Comparison of ENCODE assay signal across 1 cellular context in the genomic region with DNA sequence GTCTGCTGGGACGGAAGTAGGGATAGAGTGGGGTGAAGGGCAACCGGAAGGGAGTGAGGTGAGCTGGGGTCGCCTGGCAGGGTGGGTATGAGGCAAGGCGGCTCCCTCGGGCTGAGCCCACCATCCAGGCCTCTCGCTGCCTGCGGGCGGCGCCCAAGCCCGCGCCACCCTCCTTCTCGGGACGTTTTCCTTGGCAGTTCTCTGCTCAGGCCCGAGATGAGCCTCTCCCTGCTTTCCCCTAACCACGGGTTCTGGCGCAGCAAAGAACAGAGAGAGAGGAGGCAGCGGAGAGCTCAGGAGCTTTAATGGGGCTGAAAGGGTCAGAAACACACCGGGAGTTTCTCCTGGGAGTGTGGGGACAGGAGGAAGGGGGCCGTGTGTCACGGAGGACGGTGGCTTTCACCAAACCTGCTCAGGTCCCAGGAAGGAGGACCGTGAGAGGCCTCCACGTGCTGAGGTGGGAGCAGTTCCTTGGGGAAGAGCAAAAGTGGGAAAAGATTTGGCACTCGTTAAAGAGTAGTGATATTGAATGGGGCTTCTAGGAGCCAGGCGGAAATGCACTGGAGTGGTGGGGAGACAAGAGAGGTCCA.
TF ChIP-seq lines count a peak whose summit lies in the region.

No MANE protein-coding gene starts in this region.

TF ChIP-seq in HepG2, 621 proteins besides CTCF, POLR2A, EP300 and RAD21:
- TF ChIP-seq, protein P1, sequence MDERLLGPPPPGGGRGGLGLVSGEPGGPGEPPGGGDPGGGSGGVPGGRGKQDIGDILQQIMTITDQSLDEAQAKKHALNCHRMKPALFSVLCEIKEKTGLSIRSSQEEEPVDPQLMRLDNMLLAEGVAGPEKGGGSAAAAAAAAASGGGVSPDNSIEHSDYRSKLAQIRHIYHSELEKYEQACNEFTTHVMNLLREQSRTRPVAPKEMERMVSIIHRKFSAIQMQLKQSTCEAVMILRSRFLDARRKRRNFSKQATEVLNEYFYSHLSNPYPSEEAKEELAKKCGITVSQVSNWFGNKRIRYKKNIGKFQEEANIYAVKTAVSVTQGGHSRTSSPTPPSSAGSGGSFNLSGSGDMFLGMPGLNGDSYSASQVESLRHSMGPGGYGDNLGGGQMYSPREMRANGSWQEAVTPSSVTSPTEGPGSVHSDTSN (CRISPR knock-in tag; IDR thresholded peaks at IDR 0.05), result no peak
- TF ChIP-seq HINFP (CRISPR knock-in tag; IDR thresholded peaks at IDR 0.05; ENCODE audit: low read depth) (no peak), ZFP41 (CRISPR knock-in tag; IDR thresholded peaks at IDR 0.05; ENCODE audit: borderline replicate concordance) (no peak), RBAK (CRISPR knock-in tag; IDR thresholded peaks at IDR 0.05) (no peak), ZNF20 (CRISPR knock-in tag; IDR thresholded peaks at IDR 0.05) (no peak), ZNF713 (CRISPR knock-in tag; IDR thresholded peaks at IDR 0.05) (no peak), RXRB (CRISPR knock-in tag; IDR thresholded peaks at IDR 0.05; ENCODE audit: borderline replicate concordance) (no peak), MXD3 (CRISPR knock-in tag; IDR thresholded peaks at IDR 0.05) (no peak), RXRA (CRISPR knock-in tag; IDR thresholded peaks at IDR 0.05) (no peak), KLF9 (CRISPR knock-in tag; IDR thresholded peaks at IDR 0.05; ENCODE audit: low read depth) (no peak), ZNF589 (CRISPR knock-in tag; conservative IDR thresholded peaks at IDR 0.05) (no peak), ZNF772 (CRISPR knock-in tag; IDR thresholded peaks at IDR 0.05) (no peak), STAG1 (CRISPR knock-in tag; IDR thresholded peaks at IDR 0.05) (no peak), MYC (CRISPR knock-in tag; IDR thresholded peaks at IDR 0.05; ENCODE audit: borderline replicate concordance) (no peak), FOSL2 (CRISPR knock-in tag; IDR thresholded peaks at IDR 0.05) (no peak), POGK (CRISPR knock-in tag; conservative IDR thresholded peaks at IDR 0.05) (no peak), POLR2AphosphoS5 (IDR thresholded peaks at IDR 0.05; ENCODE audit: low read depth, low read length) (no peak), KLF13 (CRISPR knock-in tag; IDR thresholded peaks at IDR 0.05) (no peak), ZNF781 (CRISPR knock-in tag; IDR thresholded peaks at IDR 0.05; ENCODE audit: borderline replicate concordance, not compliant biosample characterization) (no peak)
- TF ChIP-seq, protein P2, sequence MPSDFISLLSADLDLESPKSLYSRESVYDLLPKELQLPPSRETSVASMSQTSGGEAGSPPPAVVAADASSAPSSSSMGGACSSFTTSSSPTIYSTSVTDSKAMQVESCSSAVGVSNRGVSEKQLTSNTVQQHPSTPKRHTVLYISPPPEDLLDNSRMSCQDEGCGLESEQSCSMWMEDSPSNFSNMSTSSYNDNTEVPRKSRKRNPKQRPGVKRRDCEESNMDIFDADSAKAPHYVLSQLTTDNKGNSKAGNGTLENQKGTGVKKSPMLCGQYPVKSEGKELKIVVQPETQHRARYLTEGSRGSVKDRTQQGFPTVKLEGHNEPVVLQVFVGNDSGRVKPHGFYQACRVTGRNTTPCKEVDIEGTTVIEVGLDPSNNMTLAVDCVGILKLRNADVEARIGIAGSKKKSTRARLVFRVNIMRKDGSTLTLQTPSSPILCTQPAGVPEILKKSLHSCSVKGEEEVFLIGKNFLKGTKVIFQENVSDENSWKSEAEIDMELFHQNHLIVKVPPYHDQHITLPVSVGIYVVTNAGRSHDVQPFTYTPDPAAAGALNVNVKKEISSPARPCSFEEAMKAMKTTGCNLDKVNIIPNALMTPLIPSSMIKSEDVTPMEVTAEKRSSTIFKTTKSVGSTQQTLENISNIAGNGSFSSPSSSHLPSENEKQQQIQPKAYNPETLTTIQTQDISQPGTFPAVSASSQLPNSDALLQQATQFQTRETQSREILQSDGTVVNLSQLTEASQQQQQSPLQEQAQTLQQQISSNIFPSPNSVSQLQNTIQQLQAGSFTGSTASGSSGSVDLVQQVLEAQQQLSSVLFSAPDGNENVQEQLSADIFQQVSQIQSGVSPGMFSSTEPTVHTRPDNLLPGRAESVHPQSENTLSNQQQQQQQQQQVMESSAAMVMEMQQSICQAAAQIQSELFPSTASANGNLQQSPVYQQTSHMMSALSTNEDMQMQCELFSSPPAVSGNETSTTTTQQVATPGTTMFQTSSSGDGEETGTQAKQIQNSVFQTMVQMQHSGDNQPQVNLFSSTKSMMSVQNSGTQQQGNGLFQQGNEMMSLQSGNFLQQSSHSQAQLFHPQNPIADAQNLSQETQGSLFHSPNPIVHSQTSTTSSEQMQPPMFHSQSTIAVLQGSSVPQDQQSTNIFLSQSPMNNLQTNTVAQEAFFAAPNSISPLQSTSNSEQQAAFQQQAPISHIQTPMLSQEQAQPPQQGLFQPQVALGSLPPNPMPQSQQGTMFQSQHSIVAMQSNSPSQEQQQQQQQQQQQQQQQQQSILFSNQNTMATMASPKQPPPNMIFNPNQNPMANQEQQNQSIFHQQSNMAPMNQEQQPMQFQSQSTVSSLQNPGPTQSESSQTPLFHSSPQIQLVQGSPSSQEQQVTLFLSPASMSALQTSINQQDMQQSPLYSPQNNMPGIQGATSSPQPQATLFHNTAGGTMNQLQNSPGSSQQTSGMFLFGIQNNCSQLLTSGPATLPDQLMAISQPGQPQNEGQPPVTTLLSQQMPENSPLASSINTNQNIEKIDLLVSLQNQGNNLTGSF (CRISPR knock-in tag; IDR thresholded peaks at IDR 0.05), result no peak
